Comparison of ENCODE assay signal across 7 cellular contexts in genomic region chr13:58682616-58683015, GRCh38.
"Had no signal": no experiment of that assay in that cellular context is flagged by ENCODE, and none has a peak within 500 bp of the region (broad histone marks: within the 10 kb centered on the region; RNA-seq: fewer than 3 reads in every experiment).

No MANE protein-coding gene starts in this region.

- DNase-seq: GDM1, GF-D8 had no signal

- FAIRE-seq: G401.6, GM12891, GM12892, GM18507, GM19239 had no signal
